18 cellular contexts compared by ENCODE assay signal in the genomic region with DNA sequence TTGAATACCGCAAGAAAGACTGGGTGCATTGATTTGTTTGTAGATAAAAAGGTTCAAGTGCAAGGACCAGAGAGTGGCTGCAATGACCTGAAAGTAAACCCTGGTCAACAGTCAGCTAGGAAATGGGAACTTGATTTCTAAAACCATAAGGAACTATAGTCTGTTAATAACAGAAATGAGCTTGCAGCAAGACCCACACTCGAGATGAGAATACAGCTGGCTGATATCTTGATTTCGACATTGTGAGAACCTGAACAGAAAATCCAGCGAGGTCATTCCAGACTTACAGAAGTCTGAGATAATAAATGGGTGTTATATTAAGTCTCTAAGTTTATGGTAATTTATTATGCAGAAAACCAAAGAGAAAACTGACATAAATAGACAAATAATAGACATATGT.
"Had no signal": no experiment of that assay in that cellular context is flagged by ENCODE, and none has a peak within 500 bp of the region (broad histone marks: within the 10 kb centered on the region; RNA-seq: fewer than 3 reads in every experiment).

No MANE protein-coding gene starts in this region.

- H3K9me3 ChIP-seq: body of pancreas, spleen had no signal

- H3K36me3 ChIP-seq: spleen had no signal

- H3K9me3 Mint-ChIP-seq: activated CD4-positive, alpha-beta memory T cell treated with anti-CD3 and anti-CD28 coated beads, Interleukin-2, amount 10 ng/mL, durations not matched to agents 7 days and 5 days; activated T-helper 17 cell treated with anti-CD3 and anti-CD28 coated beads, Interleukin-2, amount 50 U/mL, for 72 hours; effector memory CD8-positive, alpha-beta T cell; nephron progenitor cell had no signal

- H3K27me3 Mint-ChIP-seq: activated CD4-positive, alpha-beta memory T cell treated with anti-CD3 and anti-CD28 coated beads, Interleukin-2, amount 10 ng/mL, durations not matched to agents 7 days and 5 days; activated naive CD8-positive, alpha-beta T cell treated with anti-CD3 and anti-CD28 coated beads for 36 hours; activated T-helper 17 cell treated with anti-CD3 and anti-CD28 coated beads, Interleukin-2, amount 50 U/mL, for 72 hours; effector memory CD8-positive, alpha-beta T cell; stimulated activated naive B cell treated with anti-CD40 and anti-IgM and Interleukin-4, amounts not matched to agents 10 μg/mL and 1 μg/mL and 100 μg/mL, for 72 hours had no signal

- H3K27ac Mint-ChIP-seq: activated CD4-positive, alpha-beta memory T cell treated with anti-CD3 and anti-CD28 coated beads, Interleukin-2, amount 10 ng/mL, durations not matched to agents 7 days and 5 days; activated CD8-positive, alpha-beta memory T cell treated with anti-CD3 and anti-CD28 coated beads, Interleukin-2, amount 10 ng/mL, durations not matched to agents 7 days and 5 days; activated naive CD8-positive, alpha-beta T cell treated with anti-CD3 and anti-CD28 coated beads for 36 hours; activated T-helper 17 cell treated with anti-CD3 and anti-CD28 coated beads, Interleukin-2, amount 50 U/mL, for 72 hours; effector memory CD8-positive, alpha-beta T cell; nephron progenitor cell; T-helper 2 cell treated with Interferon-gamma antibody and Interleukin-4, amounts not matched to agents 5 μg/mL and 100 μg/mL, for 36 hours had no signal

- DNase-seq: activated CD4-positive, alpha-beta memory T cell treated with anti-CD3 and anti-CD28 coated beads, Interleukin-2, amount 10 ng/mL, durations not matched to agents 7 days and 5 days; activated CD4-positive, alpha-beta T cell treated with anti-CD3 and anti-CD28 coated beads for 48 hours; activated CD4-positive, CD25-positive, alpha-beta regulatory T cell; activated CD8-positive, alpha-beta memory T cell treated with anti-CD3 and anti-CD28 coated beads, Interleukin-2, amount 10 ng/mL, durations not matched to agents 7 days and 5 days; activated naive CD4-positive, alpha-beta T cell; activated naive CD8-positive, alpha-beta T cell treated with anti-CD3 and anti-CD28 coated beads for 36 hours; body of pancreas; effector memory CD8-positive, alpha-beta T cell; foreskin keratinocyte; nephron progenitor cell; nucleus accumbens; retina; spleen; stimulated activated CD4-positive, alpha-beta T cell treated with anti-CD3 and anti-CD28 coated beads, Interleukin-4, amount 100 ng/mL, for 4 hours; stimulated activated naive B cell treated with anti-CD40 and anti-IgM and Interleukin-4, amounts not matched to agents 10 μg/mL and 1 μg/mL and 100 μg/mL, for 72 hours had no signal

- H3K4me1 ChIP-seq: body of pancreas, foreskin keratinocyte had no signal

- H3K4me1 Mint-ChIP-seq: activated CD4-positive, alpha-beta memory T cell treated with anti-CD3 and anti-CD28 coated beads, Interleukin-2, amount 10 ng/mL, durations not matched to agents 7 days and 5 days; activated CD8-positive, alpha-beta memory T cell treated with anti-CD3 and anti-CD28 coated beads, Interleukin-2, amount 10 ng/mL, durations not matched to agents 7 days and 5 days; activated T-helper 17 cell treated with anti-CD3 and anti-CD28 coated beads, Interleukin-2, amount 50 U/mL, for 72 hours; nephron progenitor cell had no signal

- H3K4me3 Mint-ChIP-seq: activated CD4-positive, alpha-beta memory T cell treated with anti-CD3 and anti-CD28 coated beads, Interleukin-2, amount 10 ng/mL, durations not matched to agents 7 days and 5 days; activated CD8-positive, alpha-beta memory T cell treated with anti-CD3 and anti-CD28 coated beads, Interleukin-2, amount 10 ng/mL, durations not matched to agents 7 days and 5 days; activated naive CD8-positive, alpha-beta T cell treated with anti-CD3 and anti-CD28 coated beads for 36 hours; activated T-helper 17 cell treated with anti-CD3 and anti-CD28 coated beads, Interleukin-2, amount 50 U/mL, for 72 hours; effector memory CD8-positive, alpha-beta T cell; nephron progenitor cell; T-helper 2 cell treated with Interferon-gamma antibody and Interleukin-4, amounts not matched to agents 5 μg/mL and 100 μg/mL, for 36 hours had no signal

- H3K36me3 Mint-ChIP-seq: activated naive CD8-positive, alpha-beta T cell treated with anti-CD3 and anti-CD28 coated beads for 36 hours had no signal

- H3K4me3 ChIP-seq: body of pancreas, hepatocyte, spleen had no signal

- H3K27ac ChIP-seq: body of pancreas, foreskin keratinocyte, hepatocyte had no signal

- ATAC-seq: activated CD8-positive, alpha-beta memory T cell treated with anti-CD3 and anti-CD28 coated beads, Interleukin-2, amount 10 ng/mL, durations not matched to agents 7 days and 5 days; activated T-helper 17 cell treated with anti-CD3 and anti-CD28 coated beads, Interleukin-2, amount 50 U/mL, for 72 hours; body of pancreas; effector memory CD8-positive, alpha-beta T cell; foreskin keratinocyte; stimulated activated naive B cell treated with anti-CD40 and anti-IgM and Interleukin-4, amounts not matched to agents 10 μg/mL and 1 μg/mL and 100 μg/mL, for 72 hours had no signal

- H3K27me3 ChIP-seq: body of pancreas, foreskin keratinocyte, hepatocyte, spleen had no signal
